ENCODE assay signal across 15 cellular contexts in genomic region chr1:29820401-29820800, GRCh38.
A peak's percentile ranks its signal among the peaks of the same experiment; 100 is the strongest.
DNase-seq lines count a peak whose midpoint lies in the region; ATAC-seq, FAIRE-seq and TF ChIP-seq lines count a peak whose summit lies in the region.
"Had no signal": no experiment of that assay in that cellular context is flagged by ENCODE, and none has a peak within 500 bp of the region (broad histone marks: within the 10 kb centered on the region; RNA-seq: fewer than 3 reads in every experiment).

No MANE protein-coding gene starts in this region.

- no peak overlapping the region for H3K9ac ChIP-seq in mammary epithelial cell (ENCODE audit: insufficient read depth, low read length)
- H3K9ac ChIP-seq in PC-3 (ENCODE audit: low read length) = no peak overlapping the region
- H3K9ac ChIP-seq: BLaER1 had no signal

- H3K4me1 Mint-ChIP-seq in MCF 10A (ENCODE audit: insufficient read depth, unreplicated experiment) (no peaks in the 10 kb centered on the region), osteocyte (ENCODE audit: unreplicated experiment) (no peaks in the 10 kb centered on the region)
- no peaks in the 10 kb centered on the region for H3K4me1 Mint-ChIP-seq in activated T-cell treated with anti-CD3 and anti-CD28 coated beads, Interleukin-2, amount 50 U/mL, for 72 hours (ENCODE audit: low read depth)
- H3K4me1 Mint-ChIP-seq: IgD-negative memory B cell had no signal

- H3K4me2 ChIP-seq in mammary epithelial cell (ENCODE audit: insufficient read depth, low read depth, low read length) (no peak overlapping the region), PC-3 (ENCODE audit: low read length) (no peak overlapping the region)
- H3K4me2 ChIP-seq: BLaER1, GM23338 had no signal

- H4K20me1 ChIP-seq in mammary epithelial cell (ENCODE audit: insufficient read depth, low read length) (no peaks in the 10 kb centered on the region), PC-3 (ENCODE audit: low read length) (no peaks in the 10 kb centered on the region)
- H4K20me1 ChIP-seq: BLaER1 had no signal

- H3K79me2 ChIP-seq in mammary epithelial cell (ENCODE audit: insufficient read depth, low read length) (no peaks in the 10 kb centered on the region), PC-3 (ENCODE audit: low read length) (no peaks in the 10 kb centered on the region)

- H3K4me1 ChIP-seq in mammary epithelial cell (ENCODE audit: insufficient read depth, low read length) = peaks cover 3% of the 10 kb centered on the region
- no peaks in the 10 kb centered on the region for H3K4me1 ChIP-seq in PC-3 (ENCODE audit: insufficient read depth, low read length)

- no peak overlapping the region for H3K4me3 Mint-ChIP-seq in MCF 10A (ENCODE audit: unreplicated experiment)
- H3K4me3 Mint-ChIP-seq in osteocyte (ENCODE audit: unreplicated experiment) = no peak overlapping the region
- H3K4me3 Mint-ChIP-seq in activated T-cell treated with anti-CD3 and anti-CD28 coated beads, Interleukin-2, amount 50 U/mL, for 72 hours = no peak overlapping the region
- H3K4me3 Mint-ChIP-seq: GM23338, H9, IgD-negative memory B cell had no signal

- no peaks in the 10 kb centered on the region for H3K9me2 ChIP-seq in PC-3 (replicated peaks; ENCODE audit: low read length)

- POLR2A ChIA-PET in MCF 10A (lab: Yijun Ruan, JAX) (no interaction called here), PC-3 (lab: Charles Lee; ENCODE audit: unreplicated experiment) (no interaction called here)

- H3F3A ChIP-seq in PC-3 (ENCODE audit: low read length, unreplicated experiment) = no peaks in the 10 kb centered on the region

- no TSS peak for BruUV-seq in mammary epithelial cell (replicated peaks; lab: Mats Ljungman, UMichigan)
- no TSS peak for BruUV-seq in MCF 10A (replicated peaks; lab: Mats Ljungman, UMichigan)
- no TSS peak for BruUV-seq in PC-3 (replicated peaks; lab: Mats Ljungman, UMichigan)

- no peak overlapping the region for H3K4me3 ChIP-seq in mammary epithelial cell (replicated peaks in 1 of 3; ENCODE audit: insufficient read depth in 1 of 3, low read depth in 2 of 3, low read length in 3 of 3)
- no peak overlapping the region for H3K4me3 ChIP-seq in epithelial cell of proximal tubule (ENCODE audit: low read depth, low read length)
- H3K4me3 ChIP-seq in PC-3 (ENCODE audit: low read length) = no peak overlapping the region
- H3K4me3 ChIP-seq: BLaER1, GM23338 had no signal

- ATAC-seq in activated T-cell treated with anti-CD3 and anti-CD28 coated beads, Interleukin-2, amount 50 U/mL, for 72 hours (replicated peaks in 1 of 2) = no peak
- no peak for ATAC-seq in PC-3
- ATAC-seq: GM23338 had no signal

- peak; percentile 42 for DNase-seq in mammary epithelial cell
- no peak for DNase-seq in MCF 10A (ENCODE audit: unreplicated experiment)
- peak; percentile 7 for DNase-seq in epithelial cell of proximal tubule (ENCODE audit: low read depth)
- DNase-seq in osteocyte (ENCODE audit: extremely low spot score, unreplicated experiment) = peak; percentile 36
- no peak for DNase-seq in activated T-cell treated with anti-CD3 and anti-CD28 coated beads, Interleukin-2, amount 50 U/mL, for 72 hours
- DNase-seq in D721Med (ENCODE audit: insufficient read length, low spot score) = no peak
- no peak for DNase-seq in PC-3
- DNase-seq: AML-193, DMS79, H9 had no signal

- no peaks in the 10 kb centered on the region for H3K9me3 ChIP-seq in mammary epithelial cell (replicated peaks; ENCODE audit: insufficient read depth, low read length)
- H3K9me3 ChIP-seq in PC-3 (ENCODE audit: low read length) = no peaks in the 10 kb centered on the region

- TF ChIP-seq CTCF in mammary epithelial cell (conservative IDR thresholded peaks at IDR 0.05 in 1 of 2, IDR thresholded peaks at IDR 0.05 in 1 of 2; ENCODE audit: extremely low read depth in 1 of 2, insufficient read depth in 1 of 2, low read depth in 1 of 2, low read length in 2 of 2) (no peak), MCF 10A (IDR thresholded peaks at IDR 0.05; ENCODE audit: unreplicated experiment) (no peak), epithelial cell of proximal tubule (conservative IDR thresholded peaks at IDR 0.05; ENCODE audit: low read depth, low read length) (no peak), osteocyte (IDR thresholded peaks at IDR 0.05) (no peak), D721Med (IDR thresholded peaks at IDR 0.05; ENCODE audit: insufficient read depth, missing control alignments) (no peak), PC-3 (conservative IDR thresholded peaks at IDR 0.05; ENCODE audit: low read depth, low read length) (no peak)

- H3K36me3 Mint-ChIP-seq in MCF 10A (ENCODE audit: insufficient read depth, unreplicated experiment) (no peaks in the 10 kb centered on the region), osteocyte (ENCODE audit: unreplicated experiment) (no peaks in the 10 kb centered on the region)
- H3K36me3 Mint-ChIP-seq in activated T-cell treated with anti-CD3 and anti-CD28 coated beads, Interleukin-2, amount 50 U/mL, for 72 hours (ENCODE audit: insufficient read depth in 2 of 2) = no peaks in the 10 kb centered on the region
- H3K36me3 Mint-ChIP-seq: IgD-negative memory B cell had no signal

- intact Hi-C loops in mammary epithelial cell (cut with micrococcal nuclease) (no loop called here), MCF 10A (cut with micrococcal nuclease) (no loop called here), PC-3 (cut with micrococcal nuclease) (no loop called here)

- in situ Hi-C loops in mammary epithelial cell (cut with MboI; ENCODE audit: low sequenced_read_pairs in 2 of 2) = no loop called here

- H2AFZ ChIP-seq in mammary epithelial cell (ENCODE audit: low read depth, low read length) = no peak overlapping the region
- no peak overlapping the region for H2AFZ ChIP-seq in PC-3 (ENCODE audit: low read length)
- H2AFZ ChIP-seq: GM23338 had no signal

- H3K27ac ChIP-seq in mammary epithelial cell (ENCODE audit: insufficient read depth, low read depth, low read length) = no peak overlapping the region
- H3K27ac ChIP-seq in PC-3 (ENCODE audit: low read length) = no peak overlapping the region
- H3K27ac ChIP-seq: 22Rv1, BLaER1 had no signal

- CTCF ChIA-PET in mammary epithelial cell (lab: Charles Lee; ENCODE audit: low non-redundant PET) (no interaction called here), MCF 10A (lab: Yijun Ruan, JAX) (no interaction called here), PC-3 (lab: Charles Lee) (no interaction called here)

- dilution Hi-C loops in mammary epithelial cell (cut with HindIII; ENCODE audit: low sequenced_read_pairs) = no loop called here

- H3K27ac Mint-ChIP-seq in MCF 10A (ENCODE audit: low read depth, unreplicated experiment) (no peak overlapping the region), osteocyte (ENCODE audit: unreplicated experiment) (no peak overlapping the region)
- H3K27ac Mint-ChIP-seq in activated T-cell treated with anti-CD3 and anti-CD28 coated beads, Interleukin-2, amount 50 U/mL, for 72 hours = no peak overlapping the region
- H3K27ac Mint-ChIP-seq: GM23338, H9, IgD-negative memory B cell had no signal

- H3K36me3 ChIP-seq in mammary epithelial cell (ENCODE audit: insufficient read depth, low read length) (no peaks in the 10 kb centered on the region), PC-3 (ENCODE audit: low read depth, low read length) (no peaks in the 10 kb centered on the region)
- H3K36me3 ChIP-seq: BLaER1 had no signal

- FAIRE-seq in D721Med (lab: Jason Lieb, UNC) = no peak
- FAIRE-seq: GM12891 had no signal

- H3K27me3 Mint-ChIP-seq in MCF 10A (ENCODE audit: insufficient read depth, unreplicated experiment) (peaks cover 67% of the 10 kb centered on the region), osteocyte (ENCODE audit: unreplicated experiment) (peaks cover 32% of the 10 kb centered on the region)
- H3K27me3 Mint-ChIP-seq in activated T-cell treated with anti-CD3 and anti-CD28 coated beads, Interleukin-2, amount 50 U/mL, for 72 hours (ENCODE audit: low read depth) = peaks cover 28% of the 10 kb centered on the region

- no peaks in the 10 kb centered on the region for H3K27me3 ChIP-seq in mammary epithelial cell (ENCODE audit: insufficient read depth, low read length)
- peaks cover 45% of the 10 kb centered on the region for H3K27me3 ChIP-seq in PC-3 (ENCODE audit: low read length)
- H3K27me3 ChIP-seq: BLaER1 had no signal

- H3K9me3 Mint-ChIP-seq in MCF 10A (ENCODE audit: unreplicated experiment) (no peaks in the 10 kb centered on the region), osteocyte (ENCODE audit: unreplicated experiment) (no peaks in the 10 kb centered on the region)
- no peaks in the 10 kb centered on the region for H3K9me3 Mint-ChIP-seq in activated T-cell treated with anti-CD3 and anti-CD28 coated beads, Interleukin-2, amount 50 U/mL, for 72 hours

- 29% methylated on average over 2 of the region's 2 CpGs for WGBS in mammary epithelial cell (ENCODE audit: low coverage, missing lambda C conversion rate)

Comparison
In these comparisons a context has a peak if more than half of its experiments do, and no peak if none do; other contexts are left out.
1. DNase-seq: peak in mammary epithelial cell (single experiment), epithelial cell of proximal tubule (single experiment) and osteocyte (single experiment); none in MCF 10A (single experiment), activated T-cell treated with anti-CD3 and anti-CD28 coated beads, Interleukin-2, amount 50 U/mL, for 72 hours (0 of 2), D721Med (single experiment) and PC-3 (single experiment).